Comparison of ENCODE assay signal across 1 cellular context in the genomic region with DNA sequence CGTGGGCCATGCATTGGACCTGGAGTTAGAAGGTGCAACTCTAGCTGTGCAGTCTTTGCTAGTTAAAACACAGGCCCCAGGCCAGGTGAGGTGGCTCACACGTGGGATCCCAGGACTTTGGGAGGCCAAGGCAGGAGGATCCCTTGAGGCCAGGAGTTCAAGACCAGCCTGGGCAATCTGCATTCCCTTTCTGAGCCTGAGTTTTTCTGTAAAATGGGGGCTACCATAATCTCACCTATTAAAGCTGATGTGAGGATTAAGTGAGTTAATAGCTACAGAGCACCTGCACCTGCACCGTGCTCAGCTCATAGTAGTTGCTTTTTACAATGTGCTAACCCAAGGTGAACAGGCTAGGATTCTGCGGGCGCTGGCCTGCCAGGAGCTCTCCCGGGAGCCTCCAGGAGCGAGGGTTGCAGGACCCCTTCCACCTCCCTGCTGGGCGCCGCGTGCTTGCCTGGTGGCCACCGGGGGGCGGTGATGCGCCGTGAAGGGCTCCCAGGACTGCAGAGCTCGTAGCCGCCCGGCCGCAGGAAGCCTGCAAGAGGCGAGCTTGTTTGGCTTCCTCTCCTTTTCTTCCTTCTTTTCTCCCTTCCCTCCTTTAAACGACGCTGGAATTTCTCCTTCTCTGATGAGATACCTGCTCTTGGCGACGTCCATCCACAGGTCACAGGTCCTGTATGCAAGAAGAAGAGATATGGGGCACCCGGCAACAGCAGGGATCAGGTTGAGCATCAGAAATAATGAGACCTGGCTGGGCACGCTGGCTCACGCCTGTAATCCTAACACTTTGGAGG.
TF ChIP-seq lines count a peak whose summit lies in the region.

No MANE protein-coding gene starts in this region.

TF ChIP-seq in WTC11, 78 proteins besides CTCF, POLR2A, EP300 and RAD21 (continued from another document):
- no peak for TF ChIP-seq SMAD3 (CRISPR knock-in tag; IDR thresholded peaks at IDR 0.05; ENCODE audit: borderline replicate concordance)
